ENCODE assay signal across 1 cellular context in genomic region chr1:68223714-68224113, GRCh38.
TF ChIP-seq lines count a peak whose summit lies in the region.

No MANE protein-coding gene starts in this region.

TF ChIP-seq in IMR-90, 13 proteins besides CTCF, POLR2A, EP300 and RAD21:
- TF ChIP-seq BHLHE40 (IDR thresholded peaks at IDR 0.05; ENCODE audit: low read depth, low read length) (no peak), NFE2L2 (IDR thresholded peaks at IDR 0.05; ENCODE audit: low read depth, low read length) (no peak), ELK1 (IDR thresholded peaks at IDR 0.05; ENCODE audit: borderline replicate concordance, low read depth, low read length) (no peak), MAFK (IDR thresholded peaks at IDR 0.05; ENCODE audit: low read depth, low read length) (no peak), RCOR1 (IDR thresholded peaks at IDR 0.05; ENCODE audit: insufficient replicate concordance, low read length) (no peak), CHD1 (IDR thresholded peaks at IDR 0.05; ENCODE audit: low read depth, low read length) (no peak), RFX5 (IDR thresholded peaks at IDR 0.05; ENCODE audit: low read depth, low read length) (no peak), SMC3 (IDR thresholded peaks at IDR 0.05; ENCODE audit: low read depth, low read length) (no peak), FOS (IDR thresholded peaks at IDR 0.05; ENCODE audit: low read depth, low read length) (no peak), MAZ (IDR thresholded peaks at IDR 0.05; ENCODE audit: borderline replicate concordance, low read depth, low read length) (no peak), MXI1 (IDR thresholded peaks at IDR 0.05; ENCODE audit: borderline replicate concordance, low read depth, low read length) (no peak), USF2 (IDR thresholded peaks at IDR 0.05; ENCODE audit: low read depth, low read length) (no peak), CEBPB (IDR thresholded peaks at IDR 0.05; ENCODE audit: low read depth, low read length) (no peak)
TF ChIP-seq in IMR-90: peak in this region for 0.
